Comparison of ENCODE assay signal across 1 cellular context in the genomic region with DNA sequence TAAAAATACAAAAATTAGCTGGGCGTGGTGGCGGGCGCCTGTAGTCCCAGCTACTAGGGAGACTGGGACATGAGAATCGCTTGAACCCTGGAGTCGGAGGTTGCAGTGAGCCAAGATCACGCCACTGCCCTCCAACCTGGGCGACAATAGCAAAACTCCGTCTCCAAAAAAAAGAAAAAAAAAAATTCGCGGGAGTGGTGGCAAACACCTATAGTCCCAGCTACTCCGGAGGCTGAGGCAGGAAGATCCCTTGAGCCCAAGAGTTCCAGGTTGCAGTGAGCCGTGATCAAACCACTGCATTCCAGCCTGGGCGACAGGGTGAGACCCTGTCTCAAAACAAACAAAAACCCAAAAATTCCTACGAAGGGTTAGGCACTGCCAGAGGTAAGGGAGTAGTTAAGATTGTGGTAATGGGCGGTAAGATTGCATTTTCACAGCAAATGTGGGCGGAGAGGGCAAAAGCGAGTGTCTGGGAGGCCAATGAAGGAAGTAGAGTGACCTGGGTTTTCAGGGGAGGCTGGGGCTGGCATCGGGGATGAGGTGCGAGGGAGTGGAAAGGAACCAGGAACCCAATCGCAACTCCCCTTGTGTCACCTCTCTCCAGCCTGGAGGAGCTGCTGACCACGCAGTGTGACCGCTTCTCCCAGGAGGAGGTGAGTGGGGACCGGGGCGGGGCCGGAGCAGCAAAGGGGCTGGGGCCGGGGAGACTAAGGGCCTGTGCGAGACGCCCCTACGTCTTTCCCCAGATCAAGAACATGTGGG.
TF ChIP-seq lines count a peak whose summit lies in the region.

No MANE protein-coding gene starts in this region.

TF ChIP-seq in HepG2, 621 proteins besides CTCF, POLR2A, EP300 and RAD21:
- TF ChIP-seq FOXC1 (CRISPR knock-in tag; IDR thresholded peaks at IDR 0.05; ENCODE audit: borderline replicate concordance) (0 out of 2 replicates have a peak, but pooled peaks have one; percentile 27), ZKSCAN5 (CRISPR knock-in tag; IDR thresholded peaks at IDR 0.05) (0 out of 2 replicates have a peak, but pooled peaks have one; percentile 20), ZBTB38 (CRISPR knock-in tag; IDR thresholded peaks at IDR 0.05) (0 out of 2 replicates have a peak, but pooled peaks have one; percentile 20), ZFP82 (CRISPR knock-in tag; IDR thresholded peaks at IDR 0.05; ENCODE audit: borderline replicate concordance) (0 out of 2 replicates have a peak, but pooled peaks have one; percentile 17), ZNF441 (CRISPR knock-in tag; IDR thresholded peaks at IDR 0.05; ENCODE audit: borderline replicate concordance) (peak; percentile 86), AKAP8 (CRISPR knock-in tag; IDR thresholded peaks at IDR 0.05) (0 out of 2 replicates have a peak, but pooled peaks have one; percentile 28), ELF4 (CRISPR knock-in tag; IDR thresholded peaks at IDR 0.05; ENCODE audit: borderline replicate concordance) (0 out of 2 replicates have a peak, but pooled peaks have one; percentile 6), NFKB2 (CRISPR knock-in tag; IDR thresholded peaks at IDR 0.05; ENCODE audit: borderline replicate concordance) (no peak), NCOR1 (IDR thresholded peaks at IDR 0.05; ENCODE audit: borderline replicate concordance, low read length) (no peak), NAIF1 (CRISPR knock-in tag; IDR thresholded peaks at IDR 0.05; ENCODE audit: borderline replicate concordance) (peak; percentile 43; the same call in 1 of the 2 replicates), ZNF713 (CRISPR knock-in tag; IDR thresholded peaks at IDR 0.05) (peak; percentile 74; the same call in 1 of the 2 replicates), KDM5B (CRISPR knock-in tag; IDR thresholded peaks at IDR 0.05; ENCODE audit: borderline replicate concordance) (0 out of 2 replicates have a peak, but pooled peaks have one; percentile 1), KLF11 (CRISPR knock-in tag; IDR thresholded peaks at IDR 0.05) (0 out of 2 replicates have a peak, but pooled peaks have one; percentile 33), TEAD3 (CRISPR knock-in tag; optimal IDR thresholded peaks at IDR 0.05; ENCODE audit: borderline replicate concordance) (peak; percentile 22), KLF12 (CRISPR knock-in tag; IDR thresholded peaks at IDR 0.05; ENCODE audit: borderline replicate concordance) (0 out of 2 replicates have a peak, but pooled peaks have one; percentile 10), FLYWCH1 (CRISPR knock-in tag; IDR thresholded peaks at IDR 0.05) (0 out of 2 replicates have a peak, but pooled peaks have one; percentile 48), THYN1 (CRISPR knock-in tag; IDR thresholded peaks at IDR 0.05; ENCODE audit: borderline replicate concordance, low read depth) (no peak), ZFAT (CRISPR knock-in tag; conservative IDR thresholded peaks at IDR 0.05) (no peak), ZSCAN29 (CRISPR knock-in tag; conservative IDR thresholded peaks at IDR 0.05) (no peak), ZNF776 (CRISPR knock-in tag; IDR thresholded peaks at IDR 0.05) (0 out of 2 replicates have a peak, but pooled peaks have one; percentile 13)
- TF ChIP-seq, protein P1, sequence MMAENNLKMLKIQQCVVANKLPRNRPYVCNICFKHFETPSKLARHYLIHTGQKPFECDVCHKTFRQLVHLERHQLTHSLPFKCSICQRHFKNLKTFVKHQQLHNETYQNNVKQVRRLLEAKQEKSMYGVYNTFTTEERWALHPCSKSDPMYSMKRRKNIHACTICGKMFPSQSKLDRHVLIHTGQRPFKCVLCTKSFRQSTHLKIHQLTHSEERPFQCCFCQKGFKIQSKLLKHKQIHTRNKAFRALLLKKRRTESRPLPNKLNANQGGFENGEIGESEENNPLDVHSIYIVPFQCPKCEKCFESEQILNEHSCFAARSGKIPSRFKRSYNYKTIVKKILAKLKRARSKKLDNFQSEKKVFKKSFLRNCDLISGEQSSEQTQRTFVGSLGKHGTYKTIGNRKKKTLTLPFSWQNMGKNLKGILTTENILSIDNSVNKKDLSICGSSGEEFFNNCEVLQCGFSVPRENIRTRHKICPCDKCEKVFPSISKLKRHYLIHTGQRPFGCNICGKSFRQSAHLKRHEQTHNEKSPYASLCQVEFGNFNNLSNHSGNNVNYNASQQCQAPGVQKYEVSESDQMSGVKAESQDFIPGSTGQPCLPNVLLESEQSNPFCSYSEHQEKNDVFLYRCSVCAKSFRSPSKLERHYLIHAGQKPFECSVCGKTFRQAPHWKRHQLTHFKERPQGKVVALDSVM (CRISPR knock-in tag; IDR thresholded peaks at IDR 0.05), result 0 out of 2 replicates have a peak, but pooled peaks have one; percentile 5
- TF ChIP-seq, protein P2, sequence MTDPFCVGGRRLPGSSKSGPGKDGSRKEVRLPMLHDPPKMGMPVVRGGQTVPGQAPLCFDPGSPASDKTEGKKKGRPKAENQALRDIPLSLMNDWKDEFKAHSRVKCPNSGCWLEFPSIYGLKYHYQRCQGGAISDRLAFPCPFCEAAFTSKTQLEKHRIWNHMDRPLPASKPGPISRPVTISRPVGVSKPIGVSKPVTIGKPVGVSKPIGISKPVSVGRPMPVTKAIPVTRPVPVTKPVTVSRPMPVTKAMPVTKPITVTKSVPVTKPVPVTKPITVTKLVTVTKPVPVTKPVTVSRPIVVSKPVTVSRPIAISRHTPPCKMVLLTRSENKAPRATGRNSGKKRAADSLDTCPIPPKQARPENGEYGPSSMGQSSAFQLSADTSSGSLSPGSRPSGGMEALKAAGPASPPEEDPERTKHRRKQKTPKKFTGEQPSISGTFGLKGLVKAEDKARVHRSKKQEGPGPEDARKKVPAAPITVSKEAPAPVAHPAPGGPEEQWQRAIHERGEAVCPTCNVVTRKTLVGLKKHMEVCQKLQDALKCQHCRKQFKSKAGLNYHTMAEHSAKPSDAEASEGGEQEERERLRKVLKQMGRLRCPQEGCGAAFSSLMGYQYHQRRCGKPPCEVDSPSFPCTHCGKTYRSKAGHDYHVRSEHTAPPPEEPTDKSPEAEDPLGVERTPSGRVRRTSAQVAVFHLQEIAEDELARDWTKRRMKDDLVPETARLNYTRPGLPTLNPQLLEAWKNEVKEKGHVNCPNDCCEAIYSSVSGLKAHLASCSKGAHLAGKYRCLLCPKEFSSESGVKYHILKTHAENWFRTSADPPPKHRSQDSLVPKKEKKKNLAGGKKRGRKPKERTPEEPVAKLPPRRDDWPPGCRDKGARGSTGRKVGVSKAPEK (CRISPR knock-in tag; IDR thresholded peaks at IDR 0.05; ENCODE audit: borderline replicate concordance), result 0 out of 2 replicates have a peak, but pooled peaks have one; percentile 13
TF ChIP-seq in HepG2: peak in this region for 17.
